Comparison of ENCODE assay signal across 13 cellular contexts in the genomic region with DNA sequence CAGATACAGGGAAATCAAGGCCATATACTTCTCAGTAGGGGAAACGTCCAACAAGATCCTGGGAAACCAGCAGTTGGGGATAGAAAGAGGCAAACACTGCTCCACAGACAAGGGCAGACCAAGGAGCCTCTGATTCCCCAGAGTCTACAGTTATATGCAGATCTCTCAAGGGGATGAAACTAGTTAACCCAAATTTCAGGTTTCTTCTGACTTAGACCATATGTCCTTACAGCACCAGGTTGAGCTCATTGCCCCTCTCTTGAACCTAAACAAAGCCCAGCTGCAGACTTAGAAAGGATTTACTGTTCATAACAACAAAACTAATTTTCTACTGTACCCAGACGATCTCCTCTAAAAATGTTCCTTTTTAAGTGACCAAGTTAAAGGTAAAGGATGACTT. TPM values are rescaled to one million over a fixed set of nuclear protein-coding genes. Genes with fewer than 3 reads are reported as not detected.
DNase-seq lines count a peak whose midpoint lies in the region; ATAC-seq and TF ChIP-seq lines count a peak whose summit lies in the region.
"Had no signal": no experiment of that assay in that cellular context is flagged by ENCODE, and none has a peak within 500 bp of the region (broad histone marks: within the 10 kb centered on the region; RNA-seq: fewer than 3 reads in every experiment).

No MANE protein-coding gene starts in this region.

- POLR2A ChIA-PET in SK-N-SH (lab: Yijun Ruan, JAX): no interaction called here
- POLR2A ChIA-PET in MCF 10A (lab: Yijun Ruan, JAX): interaction anchor here (1.0 to 1.6 kb wide), 4 partner anchors 8 to 12 kb away, joined by 3 to 5 read pairs (median 4); no protein-coding TSS in a partner anchor

- H3K4me3 Mint-ChIP-seq in MCF 10A (ENCODE audit: unreplicated experiment): no peak overlapping the region
- H3K4me3 Mint-ChIP-seq: neural crest cell had no signal

- H3K27me3 ChIP-seq in SK-N-SH (ENCODE audit: insufficient read depth) (no peaks in the 10 kb centered on the region), rectal smooth muscle tissue (ENCODE audit: control insufficient read depth, insufficient read depth, low read length) (no peaks in the 10 kb centered on the region), right atrium auricular region (no peaks in the 10 kb centered on the region)
- H3K27me3 ChIP-seq: thyroid gland had no signal

- H3K79me2 ChIP-seq in SK-N-SH (ENCODE audit: insufficient read depth): no peaks in the 10 kb centered on the region

- peak overlapping the region in 1 of 2 experiments; percentile 1; a peak in 1 of 4 replicates for H3K4me3 ChIP-seq in SK-N-SH (ENCODE audit: low read depth in 2 of 2, low read length in 1 of 2)
- peak overlapping the region; percentile 7 for H3K4me3 ChIP-seq in rectal smooth muscle tissue (ENCODE audit: low read length)
- no peak overlapping the region for H3K4me3 ChIP-seq in right atrium auricular region
- H3K4me3 ChIP-seq: thyroid gland had no signal

- DNase-seq in DMS 273 (lab: John Stamatoyannopoulos, UW; ENCODE audit: unreplicated experiment) (peak; percentile 11), DMS 273 treated with DMSO at 0.1 percent for 48 hours (lab: John Stamatoyannopoulos, UW) (no peak), SK-N-SH (no peak), right atrium auricular region (ENCODE audit: low spot score) (no peak), MCF 10A (ENCODE audit: unreplicated experiment) (no peak)
- no peak for DNase-seq in activated effector memory CD4-positive, alpha-beta T cell treated with anti-CD3 and anti-CD28 coated beads, Interleukin-2, amount 50 U/mL, for 16 hours
- DNase-seq: COR-L47, left cardiac atrium, thyroid gland had no signal

- H3K27ac ChIP-seq in SK-N-SH (ENCODE audit: low read depth in 2 of 2, low read length in 1 of 2) (peak overlapping the region; percentile 43 to 58; a peak in 2 of 4 replicates), rectal smooth muscle tissue (ENCODE audit: low read depth, low read length) (no peak overlapping the region), right atrium auricular region (no peak overlapping the region)
- H3K27ac ChIP-seq: 22Rv1, thyroid gland had no signal

- no peaks in the 10 kb centered on the region for H3K9me3 ChIP-seq in SK-N-SH
- H3K9me3 ChIP-seq in right atrium auricular region: no peaks in the 10 kb centered on the region
- H3K9me3 ChIP-seq: thyroid gland had no signal

- H3K4me1 ChIP-seq in SK-N-SH (ENCODE audit: control insufficient read depth in 1 of 2, insufficient read depth in 2 of 2, low read depth in 1 of 2, low read length in 1 of 2) (peaks cover 0 to 5% of the 10 kb centered on the region in 2 experiments; a peak in 3 of 4 replicates), rectal smooth muscle tissue (ENCODE audit: control insufficient read depth, insufficient read depth, low read length) (peaks cover 3% of the 10 kb centered on the region), right atrium auricular region (no peaks in the 10 kb centered on the region)

- peaks cover 14% of the 10 kb centered on the region for H3K4me1 Mint-ChIP-seq in MCF 10A (ENCODE audit: insufficient read depth, unreplicated experiment)
- H3K4me1 Mint-ChIP-seq: neural crest cell had no signal

- peaks cover 4% of the 10 kb centered on the region for H3K36me3 Mint-ChIP-seq in MCF 10A (ENCODE audit: insufficient read depth, unreplicated experiment)

- intact Hi-C loops in MCF 10A (cut with micrococcal nuclease): no loop called here

- no TSS peak for BruUV-seq in MCF 10A (replicated peaks; lab: Mats Ljungman, UMichigan)

- no peaks in the 10 kb centered on the region for H3K9me3 Mint-ChIP-seq in MCF 10A (ENCODE audit: unreplicated experiment)
- H3K9me3 Mint-ChIP-seq: neural crest cell had no signal

- H3F3A ChIP-seq in SK-N-SH (replicated peaks; ENCODE audit: insufficient read depth): no peaks in the 10 kb centered on the region

- WGBS in SK-N-SH (ENCODE audit: low lambda C conversion rate): 83% methylated on average over 2 of the region's 2 CpGs

- ATAC-seq in HG02885 (IDR thresholded peaks at IDR 0.05; ENCODE audit: poor library complexity, unreplicated experiment): peak; percentile 39
- ATAC-seq: left cardiac atrium had no signal

- H3K4me2 ChIP-seq in SK-N-SH: peak overlapping the region; percentile 78

- TF ChIP-seq CTCF in SK-N-SH (IDR thresholded peaks at IDR 0.05) (no peak), right atrium auricular region (IDR thresholded peaks at IDR 0.05) (no peak), MCF 10A (IDR thresholded peaks at IDR 0.05; ENCODE audit: unreplicated experiment) (no peak)

- H2AFZ ChIP-seq in SK-N-SH (ENCODE audit: low read depth): peak overlapping the region; percentile 34; the same call in 1 of the 2 replicates

- TF ChIP-seq EP300 in SK-N-SH (IDR thresholded peaks at IDR 0.05; ENCODE audit: borderline replicate concordance in 1 of 2, low read depth in 1 of 2, low read length in 1 of 2): no peak

- H3K27ac Mint-ChIP-seq in MCF 10A (ENCODE audit: low read depth, unreplicated experiment): no peak overlapping the region

- H3K9me2 ChIP-seq in SK-N-SH: no peaks in the 10 kb centered on the region

- H3K27me3 Mint-ChIP-seq in MCF 10A (ENCODE audit: insufficient read depth, unreplicated experiment): no peaks in the 10 kb centered on the region

- H3K36me3 ChIP-seq in SK-N-SH (replicated peaks in 1 of 2; ENCODE audit: control insufficient read depth in 1 of 2, insufficient read depth in 2 of 2, low read length in 1 of 2): no peaks in the 10 kb centered on the region
- H3K36me3 ChIP-seq in rectal smooth muscle tissue (ENCODE audit: control insufficient read depth, insufficient read depth, low read length): no peaks in the 10 kb centered on the region
- H3K36me3 ChIP-seq in right atrium auricular region: no peaks in the 10 kb centered on the region
- H3K36me3 ChIP-seq: thyroid gland had no signal

- no peak overlapping the region for H3K9ac ChIP-seq in SK-N-SH
- no peak overlapping the region for H3K9ac ChIP-seq in rectal smooth muscle tissue (ENCODE audit: low read length)

- no peaks in the 10 kb centered on the region for H4K20me1 ChIP-seq in SK-N-SH (ENCODE audit: insufficient read depth)

- CTCF ChIA-PET in SK-N-SH (lab: Yijun Ruan, JAX) (interaction anchor here (1.4 to 1.9 kb wide), 3 partner anchors 9 to 11 kb away, joined by 5 to 6 read pairs (median 5); no protein-coding TSS in a partner anchor), MCF 10A (lab: Yijun Ruan, JAX) (interaction anchor here (0.6 to 2.1 kb wide), 10 partner anchors 9 to 1330 kb away, joined by 3 to 15 read pairs (median 4); no protein-coding TSS in a partner anchor)

- TF ChIP-seq RAD21 in SK-N-SH (IDR thresholded peaks at IDR 0.05; ENCODE audit: low read length): no peak

TF ChIP-seq in SK-N-SH, 30 proteins besides CTCF, POLR2A, EP300 and RAD21 (continues in another document):
- TF ChIP-seq TCF12 (IDR thresholded peaks at IDR 0.05) (no peak), PBX3 (IDR thresholded peaks at IDR 0.05) (no peak), EZH2phosphoT487 (IDR thresholded peaks at IDR 0.05; ENCODE audit: borderline replicate concordance, low read depth) (no peak), YY1 (IDR thresholded peaks at IDR 0.05; ENCODE audit: low read depth) (no peak), TEAD4 (IDR thresholded peaks at IDR 0.05; ENCODE audit: borderline replicate concordance, insufficient read depth) (no peak), CHD2 (IDR thresholded peaks at IDR 0.05; ENCODE audit: low read length, partially characterized antibody) (no peak), NRF1 (IDR thresholded peaks at IDR 0.05; ENCODE audit: low read depth, low read length) (no peak), TAF1 (IDR thresholded peaks at IDR 0.05; ENCODE audit: borderline replicate concordance, low read depth, low read length) (no peak), MXI1 (IDR thresholded peaks at IDR 0.05; ENCODE audit: low read depth, low read length) (no peak)
- TF ChIP-seq, protein P1, sequence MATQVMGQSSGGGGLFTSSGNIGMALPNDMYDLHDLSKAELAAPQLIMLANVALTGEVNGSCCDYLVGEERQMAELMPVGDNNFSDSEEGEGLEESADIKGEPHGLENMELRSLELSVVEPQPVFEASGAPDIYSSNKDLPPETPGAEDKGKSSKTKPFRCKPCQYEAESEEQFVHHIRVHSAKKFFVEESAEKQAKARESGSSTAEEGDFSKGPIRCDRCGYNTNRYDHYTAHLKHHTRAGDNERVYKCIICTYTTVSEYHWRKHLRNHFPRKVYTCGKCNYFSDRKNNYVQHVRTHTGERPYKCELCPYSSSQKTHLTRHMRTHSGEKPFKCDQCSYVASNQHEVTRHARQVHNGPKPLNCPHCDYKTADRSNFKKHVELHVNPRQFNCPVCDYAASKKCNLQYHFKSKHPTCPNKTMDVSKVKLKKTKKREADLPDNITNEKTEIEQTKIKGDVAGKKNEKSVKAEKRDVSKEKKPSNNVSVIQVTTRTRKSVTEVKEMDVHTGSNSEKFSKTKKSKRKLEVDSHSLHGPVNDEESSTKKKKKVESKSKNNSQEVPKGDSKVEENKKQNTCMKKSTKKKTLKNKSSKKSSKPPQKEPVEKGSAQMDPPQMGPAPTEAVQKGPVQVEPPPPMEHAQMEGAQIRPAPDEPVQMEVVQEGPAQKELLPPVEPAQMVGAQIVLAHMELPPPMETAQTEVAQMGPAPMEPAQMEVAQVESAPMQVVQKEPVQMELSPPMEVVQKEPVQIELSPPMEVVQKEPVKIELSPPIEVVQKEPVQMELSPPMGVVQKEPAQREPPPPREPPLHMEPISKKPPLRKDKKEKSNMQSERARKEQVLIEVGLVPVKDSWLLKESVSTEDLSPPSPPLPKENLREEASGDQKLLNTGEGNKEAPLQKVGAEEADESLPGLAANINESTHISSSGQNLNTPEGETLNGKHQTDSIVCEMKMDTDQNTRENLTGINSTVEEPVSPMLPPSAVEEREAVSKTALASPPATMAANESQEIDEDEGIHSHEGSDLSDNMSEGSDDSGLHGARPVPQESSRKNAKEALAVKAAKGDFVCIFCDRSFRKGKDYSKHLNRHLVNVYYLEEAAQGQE (IDR thresholded peaks at IDR 0.05; ENCODE audit: low read depth, low read length): no peak

RNA-seq across cellular contexts. Expression of gene SMYD3, which starts 24.3 kb away (rescaled TPM):
- polyA plus RNA-seq in SK-N-SH (2012; rRNA removed): 31.4 and 37.1 TPM in 2 replicates
- 41.9 and 50.6 TPM in 2 replicates for polyA plus RNA-seq in SK-N-SH (2012; cell fraction: cytosol; rRNA removed)
- 20.6 and 23.5 TPM in 2 replicates for polyA plus RNA-seq in SK-N-SH (2012; cell fraction: nucleus; rRNA removed)
- total RNA-seq in right atrium auricular region (1 to 10 TPM; 7.9 to 8.5 TPM), MCF 10A (2022) (21.4 and 26.9 TPM in 2 replicates)

Comparison
In these comparisons a context has a peak if more than half of its experiments do, and no peak if none do; other contexts are left out.
1. H3K27ac ChIP-seq: peak in SK-N-SH (2 of 2); none in rectal smooth muscle tissue (single experiment) and right atrium auricular region (0 of 2).